8 cellular contexts compared by ENCODE assay signal in the genomic region with DNA sequence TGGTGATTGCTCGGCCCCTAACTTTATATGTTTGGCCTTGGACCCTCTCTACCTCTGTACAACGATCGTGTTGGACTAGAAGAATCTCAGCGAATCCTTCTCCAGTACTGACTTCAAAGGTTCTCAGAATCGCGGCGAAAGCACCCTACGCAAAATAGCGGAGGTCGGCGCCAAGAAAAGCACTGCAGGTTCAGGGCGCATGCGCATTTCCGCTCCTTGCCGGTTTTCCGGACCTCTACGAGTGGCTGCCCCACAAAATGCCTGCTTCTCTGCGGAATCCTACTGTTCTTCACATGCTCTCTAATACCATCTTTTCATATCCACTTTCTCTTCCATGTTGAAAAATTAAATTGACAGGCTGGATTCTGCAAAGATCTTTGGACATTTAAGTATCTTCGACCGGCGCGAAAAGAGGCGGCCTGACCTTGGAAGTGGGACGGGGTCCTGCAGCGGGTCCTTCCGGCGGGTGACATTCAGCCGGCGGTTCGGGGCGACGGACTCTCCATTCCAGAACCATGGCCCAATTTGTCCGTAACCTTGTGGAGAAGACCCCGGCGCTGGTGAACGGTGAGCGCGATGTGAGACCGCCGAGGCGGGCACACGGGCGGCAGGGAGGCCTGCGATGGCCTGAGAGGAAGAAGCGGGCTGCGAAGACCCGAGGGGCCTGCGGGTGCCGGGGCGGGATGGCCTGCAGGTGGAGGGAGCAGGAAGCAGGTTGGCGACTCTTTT. TPM values are rescaled to one million over a fixed set of nuclear protein-coding genes. Genes with fewer than 3 reads are reported as not detected.
DNase-seq lines count a peak whose midpoint lies in the region; ATAC-seq and TF ChIP-seq lines count a peak whose summit lies in the region.

A gene with protein sequence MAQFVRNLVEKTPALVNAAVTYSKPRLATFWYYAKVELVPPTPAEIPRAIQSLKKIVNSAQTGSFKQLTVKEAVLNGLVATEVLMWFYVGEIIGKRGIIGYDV (plus strand): TSS at position 456 of the 729 bp plus-strand sequence. CDS start 60 bp downstream, at position 516.

- ATAC-seq in HG02571 (IDR thresholded peaks at IDR 0.05; ENCODE audit: unreplicated experiment) = peak; percentile 58
- ATAC-seq in heart left ventricle = peak; percentile 76 to 90 (median 86)

- H3K4me3 ChIP-seq in heart left ventricle = peak within 1 kb of the TSS; percentile 76 to 98 (median 83)
- peak within 1 kb of the TSS; percentile 69 to 79 (median 72) for H3K4me3 ChIP-seq in transverse colon

- H3K27ac ChIP-seq in adipose tissue (ENCODE audit: low read depth, low read length) (no peak within 1 kb of the TSS), heart left ventricle (peak within 1 kb of the TSS; percentile 88 to 95 (median 93)), transverse colon (peak within 1 kb of the TSS; percentile 82 to 95 (median 89))

- in situ Hi-C loops in G401 (cut with HindIII; ENCODE audit: low sequenced_read_pairs) = no loop called here
- in situ Hi-C loops in transverse colon (cut with MboI; ENCODE audit: low pct_ligation_motif_present in 1 of 4, low pct_unique_long_range_greater_than_20kb in 1 of 4, low sequenced_read_pairs in 3 of 4) = no loop called here

- WGBS in adipose tissue, 3 donors = 0% methylated on average over 51 of the region's 51 CpGs
- 0 to 1% (median 0%) methylated on average over 51 of the region's 51 CpGs for WGBS in heart left ventricle, 4 donors
- 0% methylated on average over 9 to 51 of the region's 51 CpGs for WGBS in transverse colon (ENCODE audit: low coverage in 1 of 2), 2 donors

- H3K27me3 ChIP-seq in heart left ventricle (no peaks in the 10 kb centered on the region), transverse colon (no peaks in the 10 kb centered on the region)

- TF ChIP-seq CTCF in heart left ventricle (IDR thresholded peaks at IDR 0.05) (peak in 5 of 12 donors; percentile 11 to 39 (median 36)), transverse colon (IDR thresholded peaks at IDR 0.05) (peak in 1 of 5 experiments; percentile 25)

- DNase-seq in G401 (ENCODE audit: low spot score) (peak; percentile 93), NCI-H1436 treated with DMSO at 0.1 percent for 48 hours (lab: John Stamatoyannopoulos, UW) (peak; percentile 65), T-helper 1 cell (peak; percentile 81 to 94 (median 89)), heart left ventricle (peak; percentile 92 to 95 (median 95)), pons (ENCODE audit: low spot score) (peak; percentile 89), transverse colon (peak; percentile 93)

- H3K9me3 ChIP-seq in heart left ventricle (no peaks in the 10 kb centered on the region), transverse colon (no peaks in the 10 kb centered on the region)

- H3K4me1 ChIP-seq in heart left ventricle (peaks cover 2 to 50% (median 41%) of the 10 kb centered on the region in 12 donors), transverse colon (peaks cover 13 to 32% (median 18%) of the 10 kb centered on the region in 4 donors)

- no peak for TF ChIP-seq EP300 in transverse colon (IDR thresholded peaks at IDR 0.05; ENCODE audit: low read depth)

- H3K36me3 ChIP-seq in heart left ventricle (peaks cover 0 to 52% (median 35%) of the 10 kb centered on the region in 9 donors), transverse colon (peaks cover 0 to 4% (median under 1%) of the 10 kb centered on the region in 4 donors)

- TF ChIP-seq POLR2A in heart left ventricle (IDR thresholded peaks at IDR 0.05) (peak in 1 of 2 donors; percentile 68), transverse colon (IDR thresholded peaks at IDR 0.05) (peak; percentile 71)

- intact Hi-C loops in heart left ventricle (cut with DNase I) (loop anchor here (1.0 to 5.0 kb wide), 6 partner anchors 33 to 87 kb away; a partner anchor contains a TSS), transverse colon (cut with DNase I; ENCODE audit: low total_unique reads) (loop anchor here (2.0 to 5.0 kb wide), 2 partner anchors 36 to 87 kb away; a partner anchor contains a TSS)

RNA-seq across cellular contexts. Expression of the gene that starts here (rescaled TPM):
- 146 and 244 TPM in 2 replicates for total RNA-seq in G401 (2014; rRNA removed; shearing (Covaris generic))
- 100 to 1,000 TPM in 2 of 3 donors, 10 to 100 TPM in 1; 63.1 to 232 (median 188) TPM for polyA plus RNA-seq in adipose tissue
- 100 to 1,000 TPM in 8 of 9 donors, 10 to 100 TPM in 1; 96.4 to 702 (median 559) TPM for total RNA-seq in heart left ventricle
- polyA plus RNA-seq in heart left ventricle = 100 to 1,000 TPM; 299 to 843 TPM
- 10 to 100 TPM in 3 of 4 donors, 1 to 10 TPM in 1; 3.8 to 74.2 (median 46.9) TPM for total RNA-seq in transverse colon
